In genomic region chr1:110211503-110212164, GRCh38 we compare ENCODE assay signal across 8 cellular contexts. TPM values are rescaled to one million over a fixed set of nuclear protein-coding genes. Genes with fewer than 3 reads are reported as not detected.
DNase-seq lines count a peak whose midpoint lies in the region; ATAC-seq and TF ChIP-seq lines count a peak whose summit lies in the region.

No MANE protein-coding gene starts in this region.

- CTCF ChIA-PET in GM10248 (lab: Yijun Ruan, JAX), result interaction anchor here (1.3 to 7.8 kb wide), 8 partner anchors 9 to 284 kb away, joined by 3 to 352 read pairs (median 23); partner anchors contain the start of gene RBM15

- DNase-seq in AG09309 (ENCODE audit: low read depth) (no peak), body of pancreas (peak in 1 of 4 donors; percentile 17), mucosa of descending colon (peak in 2 of 3 donors; percentile 12 to 63), upper lobe of right lung (no peak), GM10248 (ENCODE audit: extremely low spot score) (no peak)

- 22 to 27% methylated on average over 37 to 72 of the region's 80 CpGs for WGBS in body of pancreas, 2 donors

- no peaks in the 10 kb centered on the region for H4K20me1 ChIP-seq in KMS-11 (ENCODE audit: insufficient read depth)

- H3K9ac ChIP-seq in KMS-11, result peak overlapping the region; percentile 59; the same call in 1 of the 2 replicates

- peak overlapping the region; percentile 93 for H2AFZ ChIP-seq in KMS-11 (ENCODE audit: low read depth)

- H3K27ac ChIP-seq in KMS-11, result no peak overlapping the region
- H3K27ac ChIP-seq in body of pancreas, result peak overlapping the region in 2 of 4 donors; percentile 89 to 95
- H3K27ac ChIP-seq in upper lobe of right lung, result peak overlapping the region; percentile 11

- H3K4me3 ChIP-seq in AG09309 (ENCODE audit: control insufficient read depth, low read depth, low read length), result peak overlapping the region; percentile 68
- no peak overlapping the region for H3K4me3 ChIP-seq in KMS-11 (IDR thresholded peaks at IDR 0.05; ENCODE audit: insufficient read depth, low read depth, low read length)
- peak overlapping the region; percentile 34 to 65 for H3K4me3 ChIP-seq in body of pancreas
- H3K4me3 ChIP-seq in mucosa of descending colon, result no peak overlapping the region
- peak overlapping the region; percentile 75 for H3K4me3 ChIP-seq in upper lobe of right lung

- H3K9me3 ChIP-seq in body of pancreas (no peaks in the 10 kb centered on the region), mucosa of descending colon (no peaks in the 10 kb centered on the region), upper lobe of right lung (no peaks in the 10 kb centered on the region)

- TF ChIP-seq POLR2A in body of pancreas (IDR thresholded peaks at IDR 0.05), result no peak

- ATAC-seq in body of pancreas (no peak), mucosa of descending colon (no peak), upper lobe of right lung (no peak), GM19463 (IDR thresholded peaks at IDR 0.05; ENCODE audit: unreplicated experiment) (no peak), HG02840 (IDR thresholded peaks at IDR 0.05; ENCODE audit: low FRiP score, unreplicated experiment) (no peak)

- H3K36me3 ChIP-seq in KMS-11 (ENCODE audit: insufficient read depth), result no peaks in the 10 kb centered on the region
- no peaks in the 10 kb centered on the region for H3K36me3 ChIP-seq in body of pancreas (replicated peaks in 1 of 2; ENCODE audit: insufficient read depth in 1 of 2, low read depth in 2 of 2)
- no peaks in the 10 kb centered on the region for H3K36me3 ChIP-seq in mucosa of descending colon (ENCODE audit: low read depth)
- no peaks in the 10 kb centered on the region for H3K36me3 ChIP-seq in upper lobe of right lung

- H3K4me2 ChIP-seq in KMS-11, result peak overlapping the region; percentile 71

- H3K4me1 ChIP-seq in KMS-11 (ENCODE audit: low read depth, poor library complexity, severe bottlenecking) (peaks cover 8% of the 10 kb centered on the region), body of pancreas (peaks cover 75% of the 10 kb centered on the region), mucosa of descending colon (ENCODE audit: low read depth) (peaks cover 11% of the 10 kb centered on the region), upper lobe of right lung (peaks cover 20% of the 10 kb centered on the region)

- H3K27me3 ChIP-seq in KMS-11 (ENCODE audit: insufficient read depth, low read depth) (no peaks in the 10 kb centered on the region), body of pancreas (no peaks in the 10 kb centered on the region), upper lobe of right lung (no peaks in the 10 kb centered on the region)

- POLR2A ChIA-PET in GM10248 (lab: Yijun Ruan, JAX), result no interaction called here

- intact Hi-C loops in body of pancreas (cut with DNase I), result no loop called here
- intact Hi-C loops in mucosa of descending colon (cut with DNase I, micrococcal nuclease), result no loop called here
- intact Hi-C loops in upper lobe of right lung (cut with DNase I), result no loop called here

- no peaks in the 10 kb centered on the region for H3K79me2 ChIP-seq in KMS-11 (ENCODE audit: insufficient read depth, low read depth)

- no peak for TF ChIP-seq CTCF in AG09309 (IDR thresholded peaks at IDR 0.05; ENCODE audit: control insufficient read depth, insufficient read depth, low read depth, low read length, missing control alignments)
- no peak for TF ChIP-seq CTCF in KMS-11 (conservative IDR thresholded peaks at IDR 0.05; ENCODE audit: low read depth, low read length)
- TF ChIP-seq CTCF in body of pancreas (IDR thresholded peaks at IDR 0.05), result no peak
- no peak for TF ChIP-seq CTCF in mucosa of descending colon (IDR thresholded peaks at IDR 0.05)
- TF ChIP-seq CTCF in upper lobe of right lung (IDR thresholded peaks at IDR 0.05), result no peak
- no peak for TF ChIP-seq CTCF in GM10248 (IDR thresholded peaks at IDR 0.05; ENCODE audit: control extremely low read depth, extremely low read depth, low read depth, missing control alignments)

RNA-seq across cellular contexts. Expression of gene KCNC4, which starts 1.5 kb away (rescaled TPM):
- total RNA-seq in body of pancreas (10 to 100 TPM in 1 of 2 donors, 1 to 10 TPM in 1; 8.6 to 12.7 TPM), mucosa of descending colon (10 to 100 TPM in 1 of 3 donors, 1 to 10 TPM in 2; 4.9 to 12.8 (median 8.0) TPM), upper lobe of right lung (11.1 TPM)

Comparison
In these comparisons a context has a peak if more than half of its experiments do, and no peak if none do; other contexts are left out.
1. DNase-seq: peak in mucosa of descending colon (2 of 3); none in AG09309 (single experiment), upper lobe of right lung (single experiment) and GM10248 (single experiment).
2. H3K4me3 ChIP-seq: peak in AG09309 (single experiment), body of pancreas (2 of 2) and upper lobe of right lung (single experiment); none in KMS-11 (single experiment) and mucosa of descending colon (single experiment).